Comparison of ENCODE assay signal across 10 cellular contexts in the genomic region with DNA sequence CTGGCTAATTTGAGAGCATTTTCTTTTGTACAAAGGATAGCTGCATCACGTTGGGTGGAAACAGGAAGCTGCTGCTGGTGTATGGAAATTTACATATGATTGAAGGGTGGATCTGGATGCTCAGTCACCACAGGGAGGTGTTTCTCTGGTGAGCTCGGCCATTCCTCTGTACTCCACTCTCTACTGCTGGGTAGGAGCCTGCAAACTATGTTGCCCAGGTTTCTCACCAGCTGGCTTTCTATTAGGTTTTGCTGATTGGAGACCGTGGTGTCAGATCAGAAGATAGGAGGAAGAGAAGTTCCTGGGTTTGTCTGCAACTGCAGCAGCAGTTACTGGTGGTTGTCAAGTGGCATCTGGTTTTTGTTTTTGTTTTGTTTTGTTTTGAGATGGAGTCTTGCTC.
DNase-seq lines count a peak whose midpoint lies in the region; ATAC-seq and TF ChIP-seq lines count a peak whose summit lies in the region.
"Had no signal": no experiment of that assay in that cellular context is flagged by ENCODE, and none has a peak within 500 bp of the region (broad histone marks: within the 10 kb centered on the region; RNA-seq: fewer than 3 reads in every experiment).

No MANE protein-coding gene starts in this region.

- DNase-seq in activated CD4-positive, alpha-beta T cell treated with anti-CD3 and anti-CD28 coated beads, Interleukin-2, amount 10 ng/mL, durations not matched to agents 7 days and 5 days: peak; percentile 58
- DNase-seq in activated CD4-positive, alpha-beta T cell treated with anti-CD3 and anti-CD28 coated beads, Interleukin-2, amount 50 U/mL, for 4 hours: no peak
- DNase-seq in NAMALWA (ENCODE audit: low spot score) (peak; percentile 58), natural killer cell (no peak), neural progenitor cell (ENCODE audit: low spot score) (no peak), NK-92 (lab: John Stamatoyannopoulos, UW; ENCODE audit: unreplicated experiment) (no peak)
- peak; percentile 63 for DNase-seq in activated naive CD4-positive, alpha-beta T cell treated with anti-CD3 and anti-CD28 coated beads, Interleukin-2, amount 10 ng/mL, durations not matched to agents 7 days and 5 days
- DNase-seq: activated CD8-positive, alpha-beta memory T cell treated with anti-CD3 and anti-CD28 coated beads, Interleukin-2, amount 50 U/mL, for 48 hours; testis had no signal

- no peak overlapping the region for H2AFZ ChIP-seq in neural progenitor cell (replicated peaks)

- no peaks in the 10 kb centered on the region for H4K20me1 ChIP-seq in neural progenitor cell (ENCODE audit: low read depth)

- peaks cover 37% of the 10 kb centered on the region for H3K36me3 Mint-ChIP-seq in activated CD4-positive, alpha-beta T cell treated with anti-CD3 and anti-CD28 coated beads, Interleukin-2, amount 10 ng/mL, durations not matched to agents 7 days and 5 days (ENCODE audit: low read depth)
- peaks cover 40% of the 10 kb centered on the region for H3K36me3 Mint-ChIP-seq in activated naive CD4-positive, alpha-beta T cell treated with anti-CD3 and anti-CD28 coated beads, Interleukin-2, amount 10 ng/mL, durations not matched to agents 7 days and 5 days
- H3K36me3 Mint-ChIP-seq in natural killer cell (peaks cover 15% of the 10 kb centered on the region), neural progenitor cell (peaks cover 25% of the 10 kb centered on the region)

- peaks cover 32% of the 10 kb centered on the region for H3K4me1 Mint-ChIP-seq in activated CD4-positive, alpha-beta T cell treated with anti-CD3 and anti-CD28 coated beads, Interleukin-2, amount 10 ng/mL, durations not matched to agents 7 days and 5 days
- H3K4me1 Mint-ChIP-seq in activated naive CD4-positive, alpha-beta T cell treated with anti-CD3 and anti-CD28 coated beads, Interleukin-2, amount 10 ng/mL, durations not matched to agents 7 days and 5 days: peaks cover 26% of the 10 kb centered on the region
- H3K4me1 Mint-ChIP-seq in natural killer cell: peaks cover 18 to 19% of the 10 kb centered on the region in 2 donors
- peaks cover 2% of the 10 kb centered on the region for H3K4me1 Mint-ChIP-seq in neural progenitor cell

- H3K27ac ChIP-seq in neural progenitor cell: no peak overlapping the region
- H3K27ac ChIP-seq: testis had no signal

- H3K4me1 ChIP-seq in neural progenitor cell: no peaks in the 10 kb centered on the region
- H3K4me1 ChIP-seq: testis had no signal

- H3K36me3 ChIP-seq in neural progenitor cell: no peaks in the 10 kb centered on the region

- POLR2A ChIA-PET in activated CD4-positive, alpha-beta T cell treated with anti-CD3 and anti-CD28 coated beads, Interleukin-2, amount 10 ng/mL, durations not matched to agents 7 days and 5 days (lab: Charles Lee): no interaction called here

- no peaks in the 10 kb centered on the region for H3K27me3 ChIP-seq in neural progenitor cell
- H3K27me3 ChIP-seq: testis had no signal

- H3K9ac ChIP-seq in neural progenitor cell: no peak overlapping the region

- ATAC-seq in natural killer cell (peak; percentile 60 to 77 (median 75)), GM18502 (IDR thresholded peaks at IDR 0.05; ENCODE audit: poor library complexity, unreplicated experiment) (no peak)

- H3K79me2 ChIP-seq in neural progenitor cell (ENCODE audit: low read depth): no peaks in the 10 kb centered on the region

- H3K4me3 ChIP-seq in neural progenitor cell: no peak overlapping the region
- H3K4me3 ChIP-seq: testis had no signal

- peak overlapping the region; percentile 98 for H3K27ac Mint-ChIP-seq in activated CD4-positive, alpha-beta T cell treated with anti-CD3 and anti-CD28 coated beads, Interleukin-2, amount 10 ng/mL, durations not matched to agents 7 days and 5 days
- peak overlapping the region; percentile 92 for H3K27ac Mint-ChIP-seq in activated naive CD4-positive, alpha-beta T cell treated with anti-CD3 and anti-CD28 coated beads, Interleukin-2, amount 10 ng/mL, durations not matched to agents 7 days and 5 days
- H3K27ac Mint-ChIP-seq in natural killer cell: peak overlapping the region; percentile 73 to 89
- no peak overlapping the region for H3K27ac Mint-ChIP-seq in neural progenitor cell

- no peaks in the 10 kb centered on the region for H3F3A ChIP-seq in neural progenitor cell (ENCODE audit: low read depth)

- intact Hi-C loops in natural killer cell (cut with micrococcal nuclease): no loop called here

- no peaks in the 10 kb centered on the region for H3K9me3 ChIP-seq in neural progenitor cell (ENCODE audit: low read depth)
- H3K9me3 ChIP-seq: testis had no signal

- peaks cover 6% of the 10 kb centered on the region for H3K9me3 Mint-ChIP-seq in activated CD4-positive, alpha-beta T cell treated with anti-CD3 and anti-CD28 coated beads, Interleukin-2, amount 10 ng/mL, durations not matched to agents 7 days and 5 days
- H3K9me3 Mint-ChIP-seq in activated naive CD4-positive, alpha-beta T cell treated with anti-CD3 and anti-CD28 coated beads, Interleukin-2, amount 10 ng/mL, durations not matched to agents 7 days and 5 days: peaks cover 3% of the 10 kb centered on the region
- H3K9me3 Mint-ChIP-seq in natural killer cell (no peaks in the 10 kb centered on the region), neural progenitor cell (no peaks in the 10 kb centered on the region)

- no peaks in the 10 kb centered on the region for H3K27me3 Mint-ChIP-seq in activated CD4-positive, alpha-beta T cell treated with anti-CD3 and anti-CD28 coated beads, Interleukin-2, amount 10 ng/mL, durations not matched to agents 7 days and 5 days
- H3K27me3 Mint-ChIP-seq in activated naive CD4-positive, alpha-beta T cell treated with anti-CD3 and anti-CD28 coated beads, Interleukin-2, amount 10 ng/mL, durations not matched to agents 7 days and 5 days: no peaks in the 10 kb centered on the region
- H3K27me3 Mint-ChIP-seq in natural killer cell (ENCODE audit: low read depth in 2 of 2) (no peaks in the 10 kb centered on the region), neural progenitor cell (ENCODE audit: insufficient read depth, low read depth) (peaks cover 2% of the 10 kb centered on the region)

- TF ChIP-seq CTCF in natural killer cell (IDR thresholded peaks at IDR 0.05): no peak
- no peak for TF ChIP-seq CTCF in neural progenitor cell (IDR thresholded peaks at IDR 0.05)

- peak overlapping the region; percentile 59 for H3K4me3 Mint-ChIP-seq in activated CD4-positive, alpha-beta T cell treated with anti-CD3 and anti-CD28 coated beads, Interleukin-2, amount 10 ng/mL, durations not matched to agents 7 days and 5 days
- no peak overlapping the region for H3K4me3 Mint-ChIP-seq in activated naive CD4-positive, alpha-beta T cell treated with anti-CD3 and anti-CD28 coated beads, Interleukin-2, amount 10 ng/mL, durations not matched to agents 7 days and 5 days
- peak overlapping the region; percentile 77 for H3K4me3 Mint-ChIP-seq in natural killer cell
- no peak overlapping the region for H3K4me3 Mint-ChIP-seq in neural progenitor cell

- no peak overlapping the region for H3K4me2 ChIP-seq in neural progenitor cell

- CTCF ChIA-PET in activated CD4-positive, alpha-beta T cell treated with anti-CD3 and anti-CD28 coated beads, Interleukin-2, amount 10 ng/mL, durations not matched to agents 7 days and 5 days (lab: Charles Lee): interaction anchor here (0.7 to 2.8 kb wide), 4 partner anchors 12 to 827 kb away, joined by 3 to 11 read pairs (median 5); no protein-coding TSS in a partner anchor
- CTCF ChIA-PET in activated naive CD4-positive, alpha-beta T cell treated with anti-CD3 and anti-CD28 coated beads, Interleukin-2, amount 10 ng/mL, durations not matched to agents 7 days and 5 days (lab: Charles Lee): interaction anchor here (0.6 to 1.6 kb wide), 5 partner anchors 8 to 695 kb away, joined by 3 to 9 read pairs (median 3); a partner anchor contains a TSS

Comparison
In these comparisons a context has a peak if more than half of its experiments do, and no peak if none do; other contexts are left out.
1. DNase-seq: peak in activated CD4-positive, alpha-beta T cell treated with anti-CD3 and anti-CD28 coated beads, Interleukin-2, amount 10 ng/mL, durations not matched to agents 7 days and 5 days (single experiment), NAMALWA (single experiment) and activated naive CD4-positive, alpha-beta T cell treated with anti-CD3 and anti-CD28 coated beads, Interleukin-2, amount 10 ng/mL, durations not matched to agents 7 days and 5 days (single experiment); none in activated CD4-positive, alpha-beta T cell treated with anti-CD3 and anti-CD28 coated beads, Interleukin-2, amount 50 U/mL, for 4 hours (0 of 2), natural killer cell (single experiment), neural progenitor cell (single experiment) and NK-92 (single experiment).
2. H3K4me3 Mint-ChIP-seq: peak in activated CD4-positive, alpha-beta T cell treated with anti-CD3 and anti-CD28 coated beads, Interleukin-2, amount 10 ng/mL, durations not matched to agents 7 days and 5 days (single experiment) and natural killer cell (single experiment); none in activated naive CD4-positive, alpha-beta T cell treated with anti-CD3 and anti-CD28 coated beads, Interleukin-2, amount 10 ng/mL, durations not matched to agents 7 days and 5 days (single experiment) and neural progenitor cell (single experiment).